In genomic region chr15:94383041-94383440, GRCh38 we compare ENCODE assay signal across 19 cellular contexts.
"Had no signal": no experiment of that assay in that cellular context is flagged by ENCODE, and none has a peak within 500 bp of the region (broad histone marks: within the 10 kb centered on the region; RNA-seq: fewer than 3 reads in every experiment).

No MANE protein-coding gene starts in this region.

- H3K4me3 ChIP-seq: gastroesophageal sphincter, heart left ventricle, lower lobe of right lung, ovary, prostate gland, tibial artery had no signal

- FAIRE-seq: TTC549 had no signal

- H3K36me3 ChIP-seq: gastroesophageal sphincter, heart left ventricle, ovary, prostate gland, tibial artery, WERI-Rb-1 had no signal

- H3K36me3 Mint-ChIP-seq: brain had no signal

- DNase-seq: activated gamma-delta T cell treated with Interleukin-2 at 50 U/mL for 16 hours; activated T-cell treated with anti-CD3 and anti-CD28 coated beads, Interleukin-2, amount 50 U/mL, for 1 hour; aorta; heart left ventricle; lower lobe of right lung; naive thymus-derived CD4-positive, alpha-beta T cell; ovary; stimulated activated CD4-positive, alpha-beta T cell treated with anti-CD3 and anti-CD28 coated beads, Interleukin-4, amount 100 ng/mL, for 24 hours; stimulated activated naive CD8-positive, alpha-beta T cell treated with anti-CD3 and anti-CD28 coated beads, Interleukin-15, amount 100 ng/mL, for 72 hours; tibial artery; WERI-Rb-1 had no signal

- H3K27ac ChIP-seq: epithelial cell of prostate, gastroesophageal sphincter, heart left ventricle, lower lobe of right lung, ovary, prostate gland, tibial artery, WERI-Rb-1 had no signal

- H3K9me3 ChIP-seq: gastroesophageal sphincter, heart left ventricle, lower lobe of right lung, ovary, prostate gland, tibial artery had no signal

- H3K27ac Mint-ChIP-seq: activated naive CD4-positive, alpha-beta T cell treated with anti-CD3 and anti-CD28 coated beads, Interleukin-2, amount 50 U/mL, for 24 hours; brain; naive thymus-derived CD4-positive, alpha-beta T cell; T-helper 2 cell treated with Interferon-gamma antibody and Interleukin-4, amounts not matched to agents 5 μg/mL and 100 μg/mL, for 36 hours had no signal

- H3K9me3 Mint-ChIP-seq: activated naive CD4-positive, alpha-beta T cell treated with anti-CD3 and anti-CD28 coated beads, Interleukin-2, amount 50 U/mL, for 24 hours; naive thymus-derived CD4-positive, alpha-beta T cell; stimulated activated naive CD8-positive, alpha-beta T cell treated with anti-CD3 and anti-CD28 coated beads, Interleukin-15, amount 100 ng/mL, for 72 hours; T-helper 2 cell treated with Interferon-gamma antibody and Interleukin-4, amounts not matched to agents 5 μg/mL and 100 μg/mL, for 36 hours had no signal

- H3K27me3 ChIP-seq: gastroesophageal sphincter, ovary, tibial artery had no signal

- H3K27me3 Mint-ChIP-seq: activated naive CD4-positive, alpha-beta T cell treated with anti-CD3 and anti-CD28 coated beads, Interleukin-2, amount 50 U/mL, for 24 hours; naive thymus-derived CD4-positive, alpha-beta T cell; stimulated activated naive CD8-positive, alpha-beta T cell treated with anti-CD3 and anti-CD28 coated beads, Interleukin-15, amount 100 ng/mL, for 72 hours had no signal

- H3K4me1 Mint-ChIP-seq: brain had no signal

- H3K4me1 ChIP-seq: gastroesophageal sphincter, prostate gland, tibial artery had no signal

- H3K4me3 Mint-ChIP-seq: activated naive CD4-positive, alpha-beta T cell treated with anti-CD3 and anti-CD28 coated beads, Interleukin-2, amount 50 U/mL, for 24 hours; brain; naive thymus-derived CD4-positive, alpha-beta T cell; stimulated activated naive CD8-positive, alpha-beta T cell treated with anti-CD3 and anti-CD28 coated beads, Interleukin-15, amount 100 ng/mL, for 72 hours; T-helper 2 cell treated with Interferon-gamma antibody and Interleukin-4, amounts not matched to agents 5 μg/mL and 100 μg/mL, for 36 hours had no signal

- ATAC-seq: gastroesophageal sphincter; heart left ventricle; left lobe of liver; lower lobe of right lung; naive thymus-derived CD4-positive, alpha-beta T cell; stimulated activated naive CD8-positive, alpha-beta T cell treated with anti-CD3 and anti-CD28 coated beads, Interleukin-15, amount 100 ng/mL, for 72 hours had no signal
